12 cellular contexts compared by ENCODE assay signal in the genomic region with DNA sequence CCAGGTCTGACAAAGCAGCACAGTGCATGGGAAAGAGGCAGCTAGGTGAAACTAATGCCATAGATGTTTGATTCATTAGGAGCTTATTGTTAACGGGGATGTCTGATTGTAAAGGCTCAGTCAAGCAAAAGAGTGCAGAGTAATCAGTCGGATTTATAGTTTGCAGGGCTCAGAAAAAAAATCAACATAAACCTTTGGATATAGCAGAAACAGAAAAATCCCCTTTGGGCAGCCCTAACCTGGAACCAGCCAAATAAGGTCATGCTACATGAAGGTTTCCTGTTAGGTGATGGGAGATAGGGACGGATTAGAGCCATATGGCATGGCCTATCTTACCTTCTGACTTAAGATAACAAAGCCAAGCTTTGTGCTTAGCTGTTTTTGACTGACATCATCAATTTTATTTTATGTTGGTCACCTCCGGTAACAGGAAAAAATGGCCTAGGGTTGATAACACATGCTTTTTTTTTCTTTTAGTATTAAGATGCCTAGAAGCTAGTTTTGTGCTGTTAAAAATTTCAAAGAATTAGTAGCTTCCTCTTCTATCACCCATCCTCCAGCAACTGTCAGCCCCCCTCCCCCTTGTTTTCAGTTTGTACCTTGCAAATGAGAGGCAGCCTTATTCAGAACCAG.
A peak's percentile ranks its signal among the peaks of the same experiment; 100 is the strongest.
DNase-seq lines count a peak whose midpoint lies in the region; ATAC-seq and TF ChIP-seq lines count a peak whose summit lies in the region.
"Had no signal": no experiment of that assay in that cellular context is flagged by ENCODE, and none has a peak within 500 bp of the region (broad histone marks: within the 10 kb centered on the region; RNA-seq: fewer than 3 reads in every experiment).

No MANE protein-coding gene starts in this region.

- H3K36me3 Mint-ChIP-seq in activated B cell treated with CpG ODN at 0.5 μM for 24 hours (ENCODE audit: low read depth) (no peaks in the 10 kb centered on the region), neural crest cell (ENCODE audit: low read depth) (peaks cover 3% of the 10 kb centered on the region)

- ATAC-seq in activated B cell treated with CpG ODN at 0.5 μM for 24 hours (ENCODE audit: low read depth) (peak; percentile 34), HG03520 (IDR thresholded peaks at IDR 0.05; ENCODE audit: unreplicated experiment) (no peak), GM21367 (IDR thresholded peaks at IDR 0.05; ENCODE audit: unreplicated experiment) (no peak)

- DNase-seq in GDM1 (lab: John Stamatoyannopoulos, UW) = peak; percentile 52
- peak; percentile 86 for DNase-seq in NCI-H524 treated with DMSO at 0.1 percent for 48 hours (lab: John Stamatoyannopoulos, UW)
- no peak for DNase-seq in activated B cell treated with CpG ODN at 0.5 μM for 24 hours
- DNase-seq in neural crest cell (ENCODE audit: low read depth, low spot score) = no peak
- no peak for DNase-seq in GM13976 (ENCODE audit: low spot score)
- DNase-seq: activated effector memory CD4-positive, alpha-beta T cell treated with anti-CD3 and anti-CD28 coated beads, Interleukin-2, amount 50 U/mL, for 16 hours; glutamatergic neuron; NCI-H2029 treated with DMSO at 0.1 percent for 48 hours; pancreas; stimulated activated naive CD4-positive, alpha-beta T cell treated with Interleukin-2 at 50 U/mL for 16 hours had no signal

- peaks cover 42% of the 10 kb centered on the region for H3K4me1 Mint-ChIP-seq in activated B cell treated with CpG ODN at 0.5 μM for 24 hours
- peaks cover 47% of the 10 kb centered on the region for H3K4me1 Mint-ChIP-seq in neural crest cell

- H3K27me3 Mint-ChIP-seq in activated B cell treated with CpG ODN at 0.5 μM for 24 hours = no peaks in the 10 kb centered on the region
- no peaks in the 10 kb centered on the region for H3K27me3 Mint-ChIP-seq in neural crest cell (ENCODE audit: low read depth)

- H3K27ac Mint-ChIP-seq in activated B cell treated with CpG ODN at 0.5 μM for 24 hours = no peak overlapping the region
- peak overlapping the region; percentile 6 for H3K27ac Mint-ChIP-seq in neural crest cell (ENCODE audit: unreplicated experiment)

- POLR2A ChIA-PET in activated B cell treated with CpG ODN at 0.5 μM for 24 hours (lab: Charles Lee) = interaction anchor here (0.9 kb wide), 1 partner anchor 57 kb away, joined by 5 read pairs; no protein-coding TSS in a partner anchor

- TF ChIP-seq CTCF in activated B cell treated with CpG ODN at 0.5 μM for 24 hours (IDR thresholded peaks at IDR 0.05) = no peak
- TF ChIP-seq CTCF in neural crest cell (conservative IDR thresholded peaks at IDR 0.05) = no peak
- TF ChIP-seq CTCF in GM13976 (IDR thresholded peaks at IDR 0.05; ENCODE audit: borderline replicate concordance, control extremely low read depth, extremely low read depth, insufficient read depth, missing control alignments) = no peak

- CTCF ChIA-PET in activated B cell treated with CpG ODN at 0.5 μM for 24 hours (lab: Charles Lee) = no interaction called here

- H3K4me3 Mint-ChIP-seq in activated B cell treated with CpG ODN at 0.5 μM for 24 hours (peak overlapping the region; percentile 30), neural crest cell (no peak overlapping the region)

- intact Hi-C loops in activated B cell treated with CpG ODN at 0.5 μM for 24 hours (cut with micrococcal nuclease) = no loop called here

- no peaks in the 10 kb centered on the region for H3K9me3 Mint-ChIP-seq in activated B cell treated with CpG ODN at 0.5 μM for 24 hours
- H3K9me3 Mint-ChIP-seq in neural crest cell = peaks cover 10% of the 10 kb centered on the region

- in situ Hi-C loops in GM13976 (cut with MboI; ENCODE audit: low sequenced_read_pairs, unreplicated experiment) = no loop called here

Comparison
In these comparisons a context has a peak if more than half of its experiments do, and no peak if none do; other contexts are left out.
1. DNase-seq: peak in GDM1 (single experiment) and NCI-H524 treated with DMSO at 0.1 percent for 48 hours (single experiment); none in activated B cell treated with CpG ODN at 0.5 μM for 24 hours (single experiment), neural crest cell (single experiment) and GM13976 (single experiment).